Comparison of ENCODE assay signal across 1 cellular context in genomic region chr1:225882699-225883615, GRCh38.
TF ChIP-seq lines count a peak whose summit lies in the region.

No MANE protein-coding gene starts in this region.

TF ChIP-seq in HepG2, 621 proteins besides CTCF, POLR2A, EP300 and RAD21 (continues in another document):
- TF ChIP-seq NRL (CRISPR knock-in tag; IDR thresholded peaks at IDR 0.05; ENCODE audit: borderline replicate concordance) (0 out of 2 replicates have a peak, but pooled peaks have one; percentile 14), IRF9 (CRISPR knock-in tag; IDR thresholded peaks at IDR 0.05; ENCODE audit: borderline replicate concordance) (no peak), ZNF350 (CRISPR knock-in tag; IDR thresholded peaks at IDR 0.05; ENCODE audit: borderline replicate concordance, low read depth) (0 out of 2 replicates have a peak, but pooled peaks have one; percentile 43), ARID4A (CRISPR knock-in tag; IDR thresholded peaks at IDR 0.05; ENCODE audit: borderline replicate concordance) (0 out of 2 replicates have a peak, but pooled peaks have one; percentile 11), E2F1 (CRISPR knock-in tag; IDR thresholded peaks at IDR 0.05) (0 out of 2 replicates have a peak, but pooled peaks have one; percentile 10), ZNF772 (CRISPR knock-in tag; IDR thresholded peaks at IDR 0.05) (peak; percentile 27; the same call in 1 of the 2 replicates), SNAPC5 (CRISPR knock-in tag; IDR thresholded peaks at IDR 0.05; ENCODE audit: borderline replicate concordance) (no peak), ZNF547 (CRISPR knock-in tag; IDR thresholded peaks at IDR 0.05) (0 out of 2 replicates have a peak, but pooled peaks have one; percentile 62), ZNF224 (CRISPR knock-in tag; IDR thresholded peaks at IDR 0.05) (0 out of 2 replicates have a peak, but pooled peaks have one; percentile 30), RCOR2 (CRISPR knock-in tag; IDR thresholded peaks at IDR 0.05) (no peak), ZNF296 (CRISPR knock-in tag; conservative IDR thresholded peaks at IDR 0.05) (0 out of 2 replicates have a peak, but pooled peaks have one; percentile 2), CHD2 (IDR thresholded peaks at IDR 0.05; ENCODE audit: low read depth, low read length) (0 out of 2 replicates have a peak, but pooled peaks have one; percentile 41), USF2 (IDR thresholded peaks at IDR 0.05; ENCODE audit: low read depth, low read length) (no peak), USF2 (CRISPR knock-in tag; IDR thresholded peaks at IDR 0.05; ENCODE audit: borderline replicate concordance) (no peak), ETS1 (CRISPR knock-in tag; IDR thresholded peaks at IDR 0.05) (no peak), TCF12 (IDR thresholded peaks at IDR 0.05) (no peak), TCF12 (CRISPR knock-in tag; IDR thresholded peaks at IDR 0.05) (no peak; the same call in 1 of the 2 replicates), ZNF704 (CRISPR knock-in tag; IDR thresholded peaks at IDR 0.05; ENCODE audit: borderline replicate concordance) (0 out of 2 replicates have a peak, but pooled peaks have one; percentile 43), NCOA5 (CRISPR knock-in tag; IDR thresholded peaks at IDR 0.05) (no peak), POGK (CRISPR knock-in tag; conservative IDR thresholded peaks at IDR 0.05) (peak; percentile 36; the same call in 1 of the 2 replicates), ZMYM2 (CRISPR knock-in tag; IDR thresholded peaks at IDR 0.05) (peak; percentile 52; the same call in 1 of the 2 replicates), ATF7-NPFF (CRISPR knock-in tag; IDR thresholded peaks at IDR 0.05; ENCODE audit: low read depth) (peak; percentile 57; the same call in 1 of the 2 replicates), POGZ (CRISPR knock-in tag; IDR thresholded peaks at IDR 0.05) (0 out of 2 replicates have a peak, but pooled peaks have one; percentile 3), ZNF670 (CRISPR knock-in tag; IDR thresholded peaks at IDR 0.05; ENCODE audit: borderline replicate concordance) (peak; percentile 57; the same call in 1 of the 2 replicates), KDM5B (CRISPR knock-in tag; IDR thresholded peaks at IDR 0.05; ENCODE audit: borderline replicate concordance) (peak; percentile 14; the same call in 1 of the 2 replicates), PHF8 (CRISPR knock-in tag; IDR thresholded peaks at IDR 0.05) (peak; percentile 61), RAD51 (IDR thresholded peaks at IDR 0.05; ENCODE audit: borderline replicate concordance) (no peak), ZNF674 (CRISPR knock-in tag; IDR thresholded peaks at IDR 0.05; ENCODE audit: low read depth) (peak; percentile 16; the same call in 1 of the 2 replicates), ZBTB7A (CRISPR knock-in tag; IDR thresholded peaks at IDR 0.05) (peak; percentile 49; the same call in 1 of the 2 replicates), NAIF1 (CRISPR knock-in tag; IDR thresholded peaks at IDR 0.05; ENCODE audit: borderline replicate concordance) (peak; percentile 12; the same call in 1 of the 2 replicates), ZNF205 (CRISPR knock-in tag; IDR thresholded peaks at IDR 0.05) (peak; percentile 23; the same call in 1 of the 2 replicates), ZNF501 (CRISPR knock-in tag; IDR thresholded peaks at IDR 0.05) (0 out of 2 replicates have a peak, but pooled peaks have one; percentile 46), ESRRA (CRISPR knock-in tag; IDR thresholded peaks at IDR 0.05; ENCODE audit: low read depth) (no peak), ZNF788 (CRISPR knock-in tag; IDR thresholded peaks at IDR 0.05; ENCODE audit: borderline replicate concordance) (0 out of 2 replicates have a peak, but pooled peaks have one; percentile 24), ZNF18 (CRISPR knock-in tag; IDR thresholded peaks at IDR 0.05; ENCODE audit: insufficient replicate concordance) (peak; percentile 71), BCL6 (CRISPR knock-in tag; IDR thresholded peaks at IDR 0.05) (0 out of 2 replicates have a peak, but pooled peaks have one; percentile 27), SP4 (CRISPR knock-in tag; IDR thresholded peaks at IDR 0.05) (0 out of 2 replicates have a peak, but pooled peaks have one; percentile 24), UBTF (CRISPR knock-in tag; IDR thresholded peaks at IDR 0.05) (peak; percentile 96)
